In the genomic region with DNA sequence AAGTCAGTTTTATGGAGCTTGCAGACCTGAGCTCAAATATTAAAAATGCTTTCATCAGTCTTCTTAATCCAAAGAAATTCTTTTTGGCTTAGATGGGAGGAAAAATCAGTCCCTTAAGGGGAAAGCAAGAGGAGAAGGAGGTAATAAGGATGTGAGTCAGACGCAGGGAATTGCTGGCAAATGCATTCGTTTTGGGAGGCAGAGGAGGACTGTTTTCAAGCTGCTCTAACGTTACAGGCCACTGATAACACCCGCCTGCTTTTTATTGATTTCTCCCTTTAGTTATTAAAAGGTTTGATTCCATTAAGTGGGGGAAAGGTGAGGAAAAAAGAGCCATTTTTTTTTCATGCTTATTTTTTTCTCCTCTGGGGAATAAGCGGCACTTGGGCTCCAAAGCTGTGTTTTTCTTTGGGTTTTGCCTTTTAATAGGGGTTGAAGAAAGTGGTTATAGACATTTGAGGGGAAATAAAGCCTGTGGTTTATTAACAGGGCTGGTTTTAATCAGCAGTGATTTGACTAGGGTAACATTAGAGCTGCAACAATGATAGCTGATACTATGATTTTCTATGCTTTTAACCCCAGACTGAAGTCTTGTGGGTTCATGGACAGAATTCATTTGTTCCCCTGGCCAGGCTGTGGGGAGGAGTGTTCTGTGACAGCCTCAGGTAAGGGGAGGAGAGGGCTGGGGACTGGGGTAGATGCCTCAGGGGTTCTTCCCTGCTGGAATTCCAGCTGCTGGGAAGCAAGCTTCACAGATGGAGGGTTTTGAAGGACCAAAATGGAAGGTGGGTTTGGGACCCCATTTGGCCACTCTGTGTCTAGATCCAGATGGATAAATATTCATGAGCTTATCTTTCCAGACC, we compare ENCODE assay signal across 9 cellular contexts.
DNase-seq lines count a peak whose midpoint lies in the region; ATAC-seq and TF ChIP-seq lines count a peak whose summit lies in the region.
"Had no signal": no experiment of that assay in that cellular context is flagged by ENCODE, and none has a peak within 500 bp of the region (broad histone marks: within the 10 kb centered on the region; RNA-seq: fewer than 3 reads in every experiment).

No MANE protein-coding gene starts in this region.

- peaks cover 25% of the 10 kb centered on the region for H3K4me1 Mint-ChIP-seq in GM23338

- H3K27ac ChIP-seq in GM23338 (ENCODE audit: low read depth) (no peak overlapping the region), skeletal muscle tissue (ENCODE audit: low read depth, low read length) (peak overlapping the region; percentile 46)

- peak overlapping the region; percentile 57 for H2AFZ ChIP-seq in GM23338

- no peaks in the 10 kb centered on the region for H3F3A ChIP-seq in GM23338 (replicated peaks; ENCODE audit: low read depth)

- H3K79me2 ChIP-seq in GM23338 (replicated peaks; ENCODE audit: insufficient read depth), result no peaks in the 10 kb centered on the region

- DNase-seq in GM23338 (ENCODE audit: low spot score) (no peak), astrocyte of the cerebellum (ENCODE audit: low read depth) (peak; percentile 83), hepatic stellate cell (ENCODE audit: low spot score) (peak; percentile 65), NK-92 (lab: John Stamatoyannopoulos, UW; ENCODE audit: unreplicated experiment) (no peak), cerebellar nuclear complex (lab: John Stamatoyannopoulos, UW) (no peak)
- DNase-seq: GDM1 had no signal

- H3K36me3 ChIP-seq in GM23338 (ENCODE audit: insufficient read depth) (no peaks in the 10 kb centered on the region), skeletal muscle tissue (ENCODE audit: control insufficient read depth in 3 of 3, insufficient read depth in 3 of 3, low read length in 3 of 3) (no peaks in the 10 kb centered on the region)

- no peaks in the 10 kb centered on the region for H3K36me3 Mint-ChIP-seq in GM23338 (ENCODE audit: low read depth)

- H3K9me3 Mint-ChIP-seq in GM23338, result no peaks in the 10 kb centered on the region

- in situ Hi-C loops in astrocyte of the cerebellum (cut with HindIII; ENCODE audit: low sequenced_read_pairs), result no loop called here

- H3K9ac ChIP-seq in skeletal muscle tissue (ENCODE audit: low read depth in 1 of 3, low read length in 3 of 3), result no peak overlapping the region

- H3K27me3 ChIP-seq in GM23338 (ENCODE audit: insufficient read depth), result no peaks in the 10 kb centered on the region
- H3K27me3 ChIP-seq in skeletal muscle tissue (ENCODE audit: control insufficient read depth in 3 of 3, insufficient read depth in 3 of 3, low read length in 3 of 3), result no peaks in the 10 kb centered on the region

- H3K27ac Mint-ChIP-seq in GM23338, result no peak overlapping the region

- H3K4me3 ChIP-seq in GM23338, result no peak overlapping the region
- H3K4me3 ChIP-seq in astrocyte of the cerebellum (ENCODE audit: low read depth, low read length), result no peak overlapping the region
- no peak overlapping the region for H3K4me3 ChIP-seq in skeletal muscle tissue (ENCODE audit: low read length in 3 of 3)

- ATAC-seq in GM23338 (peak; percentile 36; the same call in 2 of the 3 replicates), GM21717 (IDR thresholded peaks at IDR 0.05; ENCODE audit: unreplicated experiment) (no peak), HG03139 (IDR thresholded peaks at IDR 0.05; ENCODE audit: unreplicated experiment) (no peak)

- H3K27me3 Mint-ChIP-seq in GM23338 (ENCODE audit: insufficient read depth, low read depth, poor library complexity), result peaks cover 4% of the 10 kb centered on the region

- TF ChIP-seq CTCF in GM23338 (conservative IDR thresholded peaks at IDR 0.05; ENCODE audit: low read depth in 2 of 2) (no peak), astrocyte of the cerebellum (IDR thresholded peaks at IDR 0.05; ENCODE audit: low read depth, low read length, missing control alignments) (no peak)

- no peaks in the 10 kb centered on the region for H3K9me3 ChIP-seq in skeletal muscle tissue (ENCODE audit: control insufficient read depth in 3 of 3, low read length in 3 of 3)

- peaks cover 10% of the 10 kb centered on the region; the same call in 1 of the 2 replicates for H3K9me2 ChIP-seq in GM23338 (ENCODE audit: insufficient read depth)

- H4K20me1 ChIP-seq in GM23338 (replicated peaks; ENCODE audit: insufficient read depth), result no peaks in the 10 kb centered on the region

- no peak overlapping the region for H3K4me3 Mint-ChIP-seq in GM23338

- no peak overlapping the region for H3K4me2 ChIP-seq in GM23338

- peaks cover 7% of the 10 kb centered on the region for H3K4me1 ChIP-seq in GM23338 (ENCODE audit: insufficient read depth)
- peaks cover 0 to 14% (median 3%) of the 10 kb centered on the region in 3 donors for H3K4me1 ChIP-seq in skeletal muscle tissue (ENCODE audit: control insufficient read depth in 3 of 3, insufficient read depth in 3 of 3, low read length in 3 of 3)

TF ChIP-seq in GM23338, 12 proteins besides CTCF, POLR2A, EP300 and RAD21:
- TF ChIP-seq ZNF114 (CRISPR knock-in tag; IDR thresholded peaks at IDR 0.05) (no peak), NANOG (IDR thresholded peaks at IDR 0.05; ENCODE audit: borderline replicate concordance) (no peak), STAT1 (IDR thresholded peaks at IDR 0.05; ENCODE audit: unreplicated experiment) (no peak), CREB1 (CRISPR knock-in tag; IDR thresholded peaks at IDR 0.05; ENCODE audit: low read depth) (no peak), ETS1 (IDR thresholded peaks at IDR 0.05) (no peak), JUNB (IDR thresholded peaks at IDR 0.05; ENCODE audit: unreplicated experiment) (no peak), EZH2phosphoT487 (IDR thresholded peaks at IDR 0.05; ENCODE audit: unreplicated experiment) (no peak)
- TF ChIP-seq, protein P1, sequence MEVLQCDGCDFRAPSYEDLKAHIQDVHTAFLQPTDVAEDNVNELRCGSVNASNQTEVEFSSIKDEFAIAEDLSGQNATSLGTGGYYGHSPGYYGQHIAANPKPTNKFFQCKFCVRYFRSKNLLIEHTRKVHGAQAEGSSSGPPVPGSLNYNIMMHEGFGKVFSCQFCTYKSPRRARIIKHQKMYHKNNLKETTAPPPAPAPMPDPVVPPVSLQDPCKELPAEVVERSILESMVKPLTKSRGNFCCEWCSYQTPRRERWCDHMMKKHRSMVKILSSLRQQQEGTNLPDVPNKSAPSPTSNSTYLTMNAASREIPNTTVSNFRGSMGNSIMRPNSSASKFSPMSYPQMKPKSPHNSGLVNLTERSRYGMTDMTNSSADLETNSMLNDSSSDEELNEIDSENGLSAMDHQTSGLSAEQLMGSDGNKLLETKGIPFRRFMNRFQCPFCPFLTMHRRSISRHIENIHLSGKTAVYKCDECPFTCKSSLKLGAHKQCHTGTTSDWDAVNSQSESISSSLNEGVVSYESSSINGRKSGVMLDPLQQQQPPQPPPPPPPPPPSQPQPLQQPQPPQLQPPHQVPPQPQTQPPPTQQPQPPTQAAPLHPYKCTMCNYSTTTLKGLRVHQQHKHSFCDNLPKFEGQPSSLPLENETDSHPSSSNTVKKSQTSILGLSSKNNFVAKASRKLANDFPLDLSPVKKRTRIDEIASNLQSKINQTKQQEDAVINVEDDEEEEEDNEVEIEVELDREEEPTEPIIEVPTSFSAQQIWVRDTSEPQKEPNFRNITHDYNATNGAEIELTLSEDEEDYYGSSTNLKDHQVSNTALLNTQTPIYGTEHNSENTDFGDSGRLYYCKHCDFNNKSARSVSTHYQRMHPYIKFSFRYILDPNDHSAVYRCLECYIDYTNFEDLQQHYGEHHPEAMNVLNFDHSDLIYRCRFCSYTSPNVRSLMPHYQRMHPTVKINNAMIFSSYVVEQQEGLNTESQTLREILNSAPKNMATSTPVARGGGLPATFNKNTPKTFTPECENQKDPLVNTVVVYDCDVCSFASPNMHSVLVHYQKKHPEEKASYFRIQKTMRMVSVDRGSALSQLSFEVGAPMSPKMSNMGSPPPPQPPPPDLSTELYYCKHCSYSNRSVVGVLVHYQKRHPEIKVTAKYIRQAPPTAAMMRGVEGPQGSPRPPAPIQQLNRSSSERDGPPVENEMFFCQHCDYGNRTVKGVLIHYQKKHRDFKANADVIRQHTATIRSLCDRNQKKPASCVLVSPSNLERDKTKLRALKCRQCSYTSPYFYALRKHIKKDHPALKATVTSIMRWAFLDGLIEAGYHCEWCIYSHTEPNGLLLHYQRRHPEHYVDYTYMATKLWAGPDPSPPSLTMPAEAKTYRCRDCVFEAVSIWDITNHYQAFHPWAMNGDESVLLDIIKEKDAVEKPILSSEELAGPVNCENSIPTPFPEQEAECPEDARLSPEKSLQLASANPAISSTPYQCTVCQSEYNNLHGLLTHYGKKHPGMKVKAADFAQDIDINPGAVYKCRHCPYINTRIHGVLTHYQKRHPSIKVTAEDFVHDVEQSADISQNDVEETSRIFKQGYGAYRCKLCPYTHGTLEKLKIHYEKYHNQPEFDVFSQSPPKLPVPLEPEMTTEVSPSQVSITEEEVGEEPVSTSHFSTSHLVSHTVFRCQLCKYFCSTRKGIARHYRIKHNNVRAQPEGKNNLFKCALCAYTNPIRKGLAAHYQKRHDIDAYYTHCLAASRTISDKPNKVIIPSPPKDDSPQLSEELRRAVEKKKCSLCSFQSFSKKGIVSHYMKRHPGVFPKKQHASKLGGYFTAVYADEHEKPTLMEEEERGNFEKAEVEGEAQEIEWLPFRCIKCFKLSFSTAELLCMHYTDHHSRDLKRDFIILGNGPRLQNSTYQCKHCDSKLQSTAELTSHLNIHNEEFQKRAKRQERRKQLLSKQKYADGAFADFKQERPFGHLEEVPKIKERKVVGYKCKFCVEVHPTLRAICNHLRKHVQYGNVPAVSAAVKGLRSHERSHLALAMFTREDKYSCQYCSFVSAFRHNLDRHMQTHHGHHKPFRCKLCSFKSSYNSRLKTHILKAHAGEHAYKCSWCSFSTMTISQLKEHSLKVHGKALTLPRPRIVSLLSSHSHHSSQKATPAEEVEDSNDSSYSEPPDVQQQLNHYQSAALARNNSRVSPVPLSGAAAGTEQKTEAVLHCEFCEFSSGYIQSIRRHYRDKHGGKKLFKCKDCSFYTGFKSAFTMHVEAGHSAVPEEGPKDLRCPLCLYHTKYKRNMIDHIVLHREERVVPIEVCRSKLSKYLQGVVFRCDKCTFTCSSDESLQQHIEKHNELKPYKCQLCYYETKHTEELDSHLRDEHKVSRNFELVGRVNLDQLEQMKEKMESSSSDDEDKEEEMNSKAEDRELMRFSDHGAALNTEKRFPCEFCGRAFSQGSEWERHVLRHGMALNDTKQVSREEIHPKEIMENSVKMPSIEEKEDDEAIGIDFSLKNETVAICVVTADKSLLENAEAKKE (CRISPR knock-in tag; IDR thresholded peaks at IDR 0.05), result no peak

Comparison
In these comparisons a context has a peak if more than half of its experiments do, and no peak if none do; other contexts are left out.
1. DNase-seq: peak in astrocyte of the cerebellum (single experiment) and hepatic stellate cell (single experiment); none in GM23338 (single experiment), NK-92 (single experiment) and cerebellar nuclear complex (0 of 2).